In the genomic region with DNA sequence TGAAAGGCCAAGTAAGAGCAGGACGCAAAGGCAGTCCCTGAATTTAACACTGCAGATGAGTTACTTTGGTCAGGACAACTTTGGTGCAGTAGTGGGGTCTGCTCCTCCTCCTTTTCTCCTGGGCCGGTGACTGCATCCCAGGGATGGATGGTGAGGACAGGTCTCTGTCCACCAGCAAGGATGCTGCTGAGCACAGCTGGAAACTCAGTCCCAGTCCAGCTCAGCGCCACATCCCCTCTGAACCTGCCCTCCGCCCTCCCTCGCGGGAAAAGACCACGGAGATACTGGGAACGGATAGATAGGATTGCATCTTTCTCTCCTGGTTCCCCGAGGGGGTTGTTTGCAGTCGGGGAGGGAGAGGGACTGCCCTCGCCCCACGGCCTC, we compare ENCODE assay signal across 11 cellular contexts. TPM values are rescaled to one million over a fixed set of nuclear protein-coding genes. Genes with fewer than 3 reads are reported as not detected.
DNase-seq lines count a peak whose midpoint lies in the region; ATAC-seq and TF ChIP-seq lines count a peak whose summit lies in the region.
"Had no signal": no experiment of that assay in that cellular context is flagged by ENCODE, and none has a peak within 500 bp of the region (broad histone marks: within the 10 kb centered on the region; RNA-seq: fewer than 3 reads in every experiment).

No MANE protein-coding gene starts in this region.

- ATAC-seq in HG02798 (IDR thresholded peaks at IDR 0.05; ENCODE audit: poor library complexity, unreplicated experiment): no peak

- no peaks in the 10 kb centered on the region; the same call in 1 of the 2 replicates for H3K27me3 ChIP-seq in MG63
- peaks cover 24% of the 10 kb centered on the region for H3K27me3 ChIP-seq in ectodermal cell (ENCODE audit: control insufficient read depth, insufficient read depth, low read length, poor library complexity, severe bottlenecking)
- H3K27me3 ChIP-seq in tibial nerve: peaks cover 0 to 29% of the 10 kb centered on the region in 2 donors

- TF ChIP-seq CTCF in mesothelial cell of epicardium (IDR thresholded peaks at IDR 0.05; ENCODE audit: unreplicated experiment) (no peak), tibial nerve (IDR thresholded peaks at IDR 0.05) (no peak)

- TF ChIP-seq EP300 in tibial nerve (IDR thresholded peaks at IDR 0.05): no peak

- TF ChIP-seq POLR2A in tibial nerve (IDR thresholded peaks at IDR 0.05): no peak

- H3K4me1 ChIP-seq in ectodermal cell (ENCODE audit: control insufficient read depth, insufficient read depth, low read length) (peaks cover 23% of the 10 kb centered on the region), tibial nerve (peaks cover 0 to 44% (median 25%) of the 10 kb centered on the region in 4 donors)

- H3K4me3 Mint-ChIP-seq in mesothelial cell of epicardium: peak overlapping the region; percentile 40
- H3K4me3 Mint-ChIP-seq: natural killer cell treated with Interleukin-12 subunit alpha and Interleukin-12 subunit beta and Interleukin-15 and Interleukin-18, amount 100 ng/mL, for 72 hours had no signal

- no peaks in the 10 kb centered on the region for H3K36me3 Mint-ChIP-seq in mesothelial cell of epicardium
- H3K36me3 Mint-ChIP-seq: natural killer cell treated with Interleukin-12 subunit alpha and Interleukin-12 subunit beta and Interleukin-15 and Interleukin-18, amount 100 ng/mL, for 72 hours had no signal

- peak overlapping the region; percentile 29 for H3K4me3 ChIP-seq in MG63
- H3K4me3 ChIP-seq in ectodermal cell (ENCODE audit: insufficient read depth, low read depth, low read length): peak overlapping the region; percentile 24
- peak overlapping the region in 3 of 4 donors; percentile 17 to 45 (median 38) for H3K4me3 ChIP-seq in tibial nerve

- H3K27ac ChIP-seq in ectodermal cell (ENCODE audit: insufficient read depth, low read depth, low read length, poor library complexity, severe bottlenecking) (no peak overlapping the region), tibial nerve (peak overlapping the region in 2 of 4 donors; percentile 45 to 68)

- H3K36me3 ChIP-seq in MG63 (no peaks in the 10 kb centered on the region), ectodermal cell (ENCODE audit: control insufficient read depth, insufficient read depth, low read length) (no peaks in the 10 kb centered on the region), tibial nerve (no peaks in the 10 kb centered on the region)

- H3K9me3 ChIP-seq in MG63 (no peaks in the 10 kb centered on the region), ectodermal cell (ENCODE audit: control insufficient read depth, low read length) (no peaks in the 10 kb centered on the region), tibial nerve (no peaks in the 10 kb centered on the region)

- 47 to 52% methylated on average over 12 of the region's 12 CpGs for WGBS in ectodermal cell, 2 experiments
- WGBS in tibial nerve, 2 donors: 36 to 47% methylated on average over 7 to 11 of the region's 12 CpGs

- H3K27me3 Mint-ChIP-seq in mesothelial cell of epicardium (ENCODE audit: low read depth): peaks cover 15% of the 10 kb centered on the region

- no peak overlapping the region for H3K27ac Mint-ChIP-seq in mesothelial cell of epicardium
- H3K27ac Mint-ChIP-seq: natural killer cell treated with Interleukin-12 subunit alpha and Interleukin-12 subunit beta and Interleukin-15 and Interleukin-18, amount 100 ng/mL, for 72 hours had no signal

- peaks cover 4% of the 10 kb centered on the region for H3K4me1 Mint-ChIP-seq in mesothelial cell of epicardium

- H3K9me3 Mint-ChIP-seq in mesothelial cell of epicardium: no peaks in the 10 kb centered on the region
- H3K9me3 Mint-ChIP-seq: natural killer cell treated with Interleukin-12 subunit alpha and Interleukin-12 subunit beta and Interleukin-15 and Interleukin-18, amount 100 ng/mL, for 72 hours had no signal

- no peak for DNase-seq in MG63
- DNase-seq in mesothelial cell of epicardium (ENCODE audit: low spot score in 2 of 2, unreplicated experiment in 2 of 2): no peak
- no peak for DNase-seq in tibial nerve (ENCODE audit: low spot score in 2 of 2)
- no peak for DNase-seq in HK-2 (ENCODE audit: unreplicated experiment)
- no peak for DNase-seq in activated CD4-positive, alpha-beta T cell treated with anti-CD3 and anti-CD28 coated beads, Interleukin-2, amount 50 U/mL, for 4 hours
- DNase-seq: activated CD8-positive, alpha-beta memory T cell treated with anti-CD3 and anti-CD28 coated beads, Interleukin-2, amount 50 U/mL, for 4 hours; DMS153; NCI-H2171 had no signal

RNA-seq across cellular contexts. Expression of a gene that starts 13.8 kb away (rescaled TPM):
- not detected in 2 replicates for total RNA-seq in MG63 (2014; rRNA removed; shearing (Covaris generic); ENCODE audit: low replicate concordance)
- polyA plus RNA-seq in ectodermal cell (2013, experiment 1 of 4): 2.0 TPM
- 0.75 TPM for polyA plus RNA-seq in ectodermal cell (2013, experiment 2 of 4)
- polyA plus RNA-seq in ectodermal cell (2013, experiment 3 of 4): 0.32 TPM
- 1.5 TPM for polyA plus RNA-seq in ectodermal cell (2013, experiment 4 of 4)
- total RNA-seq in mesothelial cell of epicardium (2.0 to 3.5 TPM (median 2.6 TPM) in 3 replicates), tibial nerve (1 to 10 TPM; 1.1 to 2.9 (median 2.2) TPM)
- total RNA-seq: natural killer cell treated with Interleukin-12 subunit alpha and Interleukin-12 subunit beta and Interleukin-15 and Interleukin-18, amount 100 ng/mL, for 72 hours had no signal

RNA-seq across cellular contexts. Expression of a gene that starts 47.2 kb away (rescaled TPM):
- total RNA-seq in MG63 (2014; rRNA removed; shearing (Covaris generic); ENCODE audit: low replicate concordance): 3,484 and 3,839 TPM in 2 replicates
- 1,130 TPM for polyA plus RNA-seq in ectodermal cell (2013, experiment 1 of 4)
- polyA plus RNA-seq in ectodermal cell (2013, experiment 2 of 4): 990 TPM
- 627 TPM for polyA plus RNA-seq in ectodermal cell (2013, experiment 3 of 4)
- 694 TPM for polyA plus RNA-seq in ectodermal cell (2013, experiment 4 of 4)
- total RNA-seq in mesothelial cell of epicardium (424 to 453 TPM (median 452 TPM) in 3 replicates), tibial nerve (100 to 1,000 TPM; 261 to 293 (median 272) TPM)
